Comparison of ENCODE assay signal across 8 cellular contexts in genomic region chr6:163355471-163355991, GRCh38. TPM values are rescaled to one million over a fixed set of nuclear protein-coding genes. Genes with fewer than 3 reads are reported as not detected.
DNase-seq lines count a peak whose midpoint lies in the region; ATAC-seq and TF ChIP-seq lines count a peak whose summit lies in the region.

No MANE protein-coding gene starts in this region.

- peak overlapping the region; percentile 81 for H2AFZ ChIP-seq in fibroblast of lung (ENCODE audit: low read length)

- H3K27ac ChIP-seq in fibroblast of lung (ENCODE audit: insufficient read depth, low read length), result peak overlapping the region; percentile 8

- no peak overlapping the region for H3K4me3 ChIP-seq in fibroblast of lung (replicated peaks in 1 of 4; ENCODE audit: control extremely low read depth in 1 of 4, insufficient read depth in 1 of 4, low read depth in 3 of 4, low read length in 4 of 4)

- H3K4me1 ChIP-seq in fibroblast of lung (ENCODE audit: control insufficient read depth, extremely low read depth, insufficient read depth, low read length), result no peaks in the 10 kb centered on the region

- no peak overlapping the region for H3K27ac Mint-ChIP-seq in immature natural killer cell

- H3K27me3 Mint-ChIP-seq in immature natural killer cell (ENCODE audit: low read depth in 3 of 3), result peaks cover 0 to 2% (median 2%) of the 10 kb centered on the region in 3 donors

- no peak overlapping the region for H3K4me2 ChIP-seq in fibroblast of lung (ENCODE audit: extremely low read depth, insufficient read depth, low read length)

- no peaks in the 10 kb centered on the region for H3K36me3 Mint-ChIP-seq in immature natural killer cell

- no peak for TF ChIP-seq CTCF in fibroblast of lung (conservative IDR thresholded peaks at IDR 0.05 in 1 of 2, IDR thresholded peaks at IDR 0.05 in 1 of 2; ENCODE audit: low read depth in 1 of 2, low read length in 2 of 2)

- no peak overlapping the region for H3K9ac ChIP-seq in fibroblast of lung (ENCODE audit: insufficient read depth, low read length)

- no peaks in the 10 kb centered on the region for H3K9me3 Mint-ChIP-seq in immature natural killer cell

- no peaks in the 10 kb centered on the region for H3K9me3 ChIP-seq in fibroblast of lung (ENCODE audit: control insufficient read depth, insufficient read depth, low read depth, low read length)

- H3K36me3 ChIP-seq in fibroblast of lung (ENCODE audit: control insufficient read depth, insufficient read depth, low read length), result no peaks in the 10 kb centered on the region

- no peaks in the 10 kb centered on the region for H3K4me1 Mint-ChIP-seq in immature natural killer cell

- DNase-seq in NAMALWA (ENCODE audit: low spot score) (peak; percentile 7), fibroblast of lung (ENCODE audit: low read depth in 2 of 2) (peak; percentile 34 to 87), occipital lobe (lab: John Stamatoyannopoulos, UW) (peak; percentile 44), immature natural killer cell (no peak), NCI-H2081 treated with DMSO at 0.1 percent for 48 hours (lab: John Stamatoyannopoulos, UW) (no peak), NCI-H2107 (lab: John Stamatoyannopoulos, UW) (no peak), NCI-H1694 treated with DMSO at 0.1 percent for 48 hours (lab: John Stamatoyannopoulos, UW) (no peak)

- peak; percentile 40 for ATAC-seq in GM21619 (IDR thresholded peaks at IDR 0.05; ENCODE audit: unreplicated experiment)

- H3K4me3 Mint-ChIP-seq in immature natural killer cell, result no peak overlapping the region

- H3K27me3 ChIP-seq in fibroblast of lung (ENCODE audit: control insufficient read depth, insufficient read depth, low read length), result no peaks in the 10 kb centered on the region

- no peaks in the 10 kb centered on the region for H4K20me1 ChIP-seq in fibroblast of lung (ENCODE audit: control insufficient read depth, extremely low read depth, insufficient read depth, low read length)

- H3K79me2 ChIP-seq in fibroblast of lung (ENCODE audit: control insufficient read depth, insufficient read depth, low read length), result no peaks in the 10 kb centered on the region

RNA-seq across cellular contexts. Expression of gene QKI, which starts 59.0 kb away (rescaled TPM):
- total RNA-seq in fibroblast of lung, result 121 and 129 TPM in 2 replicates
- polyA plus RNA-seq in fibroblast of lung, result 218 and 224 TPM in 2 replicates
- 92.7 and 102 TPM in 2 replicates for polyA plus RNA-seq in fibroblast of lung (2012)
- polyA minus RNA-seq in fibroblast of lung (ENCODE audit: low replicate concordance), result 267 and 323 TPM in 2 replicates
- total RNA-seq in occipital lobe, result 305 TPM
- 10 to 100 TPM; 12.3 to 29.1 (median 21.1) TPM for polyA plus RNA-seq in immature natural killer cell

Comparison
In these comparisons a context has a peak if more than half of its experiments do, and no peak if none do; other contexts are left out.
1. DNase-seq: peak in NAMALWA (single experiment), fibroblast of lung (2 of 2) and occipital lobe (single experiment); none in immature natural killer cell (0 of 3), NCI-H2081 treated with DMSO at 0.1 percent for 48 hours (single experiment), NCI-H2107 (single experiment) and NCI-H1694 treated with DMSO at 0.1 percent for 48 hours (single experiment).